ENCODE assay signal across 2 cellular contexts in genomic region chr4:127309360-127310095, GRCh38.
TF ChIP-seq lines count a peak whose summit lies in the region.

No MANE protein-coding gene starts in this region.

TF ChIP-seq in IMR-90, 13 proteins besides CTCF, POLR2A, EP300 and RAD21:
- TF ChIP-seq FOS (IDR thresholded peaks at IDR 0.05; ENCODE audit: low read depth, low read length): no peak
- TF ChIP-seq NFE2L2 (IDR thresholded peaks at IDR 0.05; ENCODE audit: low read depth, low read length): no peak
- no peak for TF ChIP-seq BHLHE40 (IDR thresholded peaks at IDR 0.05; ENCODE audit: low read depth, low read length)
- no peak for TF ChIP-seq RFX5 (IDR thresholded peaks at IDR 0.05; ENCODE audit: low read depth, low read length)
- no peak for TF ChIP-seq MXI1 (IDR thresholded peaks at IDR 0.05; ENCODE audit: borderline replicate concordance, low read depth, low read length)
- no peak for TF ChIP-seq MAFK (IDR thresholded peaks at IDR 0.05; ENCODE audit: low read depth, low read length)
- TF ChIP-seq MAZ (IDR thresholded peaks at IDR 0.05; ENCODE audit: borderline replicate concordance, low read depth, low read length): no peak
- no peak for TF ChIP-seq CEBPB (IDR thresholded peaks at IDR 0.05; ENCODE audit: low read depth, low read length)
- no peak for TF ChIP-seq RCOR1 (IDR thresholded peaks at IDR 0.05; ENCODE audit: insufficient replicate concordance, low read length)
- no peak for TF ChIP-seq SMC3 (IDR thresholded peaks at IDR 0.05; ENCODE audit: low read depth, low read length)
- no peak for TF ChIP-seq CHD1 (IDR thresholded peaks at IDR 0.05; ENCODE audit: low read depth, low read length)
- no peak for TF ChIP-seq USF2 (IDR thresholded peaks at IDR 0.05; ENCODE audit: low read depth, low read length)
- no peak for TF ChIP-seq ELK1 (IDR thresholded peaks at IDR 0.05; ENCODE audit: borderline replicate concordance, low read depth, low read length)

TF ChIP-seq in H1, 55 proteins besides CTCF, POLR2A, EP300 and RAD21:
- TF ChIP-seq POLR2AphosphoS5 (IDR thresholded peaks at IDR 0.05; ENCODE audit: low read depth, low read length) (no peak), RFX5 (IDR thresholded peaks at IDR 0.05; ENCODE audit: borderline replicate concordance, low read depth, low read length) (no peak), HDAC2 (IDR thresholded peaks at IDR 0.05; ENCODE audit: borderline replicate concordance in 1 of 2, low read depth in 2 of 2, low read length in 2 of 2) (no peak), RXRA (IDR thresholded peaks at IDR 0.05; ENCODE audit: insufficient read depth, low read depth, low read length) (no peak), CHD7 (IDR thresholded peaks at IDR 0.05; ENCODE audit: insufficient replicate concordance, low read length) (no peak), CBX5 (IDR thresholded peaks at IDR 0.05; ENCODE audit: low read depth, low read length) (no peak), MAFK (IDR thresholded peaks at IDR 0.05; ENCODE audit: low read depth, low read length) (no peak), BRCA1 (IDR thresholded peaks at IDR 0.05; ENCODE audit: low read depth, low read length) (no peak), SAP30 (IDR thresholded peaks at IDR 0.05; ENCODE audit: insufficient read depth, insufficient replicate concordance, low read length) (no peak), KDM4A (IDR thresholded peaks at IDR 0.05; ENCODE audit: low read depth, low read length, severe bottlenecking) (no peak), KDM5A (IDR thresholded peaks at IDR 0.05; ENCODE audit: low read length) (no peak), CEBPB (IDR thresholded peaks at IDR 0.05; ENCODE audit: low read depth, low read length) (no peak), SP2 (IDR thresholded peaks at IDR 0.05; ENCODE audit: low read length) (no peak)
- TF ChIP-seq, protein P1, sequence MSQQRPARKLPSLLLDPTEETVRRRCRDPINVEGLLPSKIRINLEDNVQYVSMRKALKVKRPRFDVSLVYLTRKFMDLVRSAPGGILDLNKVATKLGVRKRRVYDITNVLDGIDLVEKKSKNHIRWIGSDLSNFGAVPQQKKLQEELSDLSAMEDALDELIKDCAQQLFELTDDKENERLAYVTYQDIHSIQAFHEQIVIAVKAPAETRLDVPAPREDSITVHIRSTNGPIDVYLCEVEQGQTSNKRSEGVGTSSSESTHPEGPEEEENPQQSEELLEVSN (IDR thresholded peaks at IDR 0.05): no peak
- TF ChIP-seq, protein P2, sequence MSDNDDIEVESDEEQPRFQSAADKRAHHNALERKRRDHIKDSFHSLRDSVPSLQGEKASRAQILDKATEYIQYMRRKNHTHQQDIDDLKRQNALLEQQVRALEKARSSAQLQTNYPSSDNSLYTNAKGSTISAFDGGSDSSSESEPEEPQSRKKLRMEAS (IDR thresholded peaks at IDR 0.05): no peak
